In the genomic region with DNA sequence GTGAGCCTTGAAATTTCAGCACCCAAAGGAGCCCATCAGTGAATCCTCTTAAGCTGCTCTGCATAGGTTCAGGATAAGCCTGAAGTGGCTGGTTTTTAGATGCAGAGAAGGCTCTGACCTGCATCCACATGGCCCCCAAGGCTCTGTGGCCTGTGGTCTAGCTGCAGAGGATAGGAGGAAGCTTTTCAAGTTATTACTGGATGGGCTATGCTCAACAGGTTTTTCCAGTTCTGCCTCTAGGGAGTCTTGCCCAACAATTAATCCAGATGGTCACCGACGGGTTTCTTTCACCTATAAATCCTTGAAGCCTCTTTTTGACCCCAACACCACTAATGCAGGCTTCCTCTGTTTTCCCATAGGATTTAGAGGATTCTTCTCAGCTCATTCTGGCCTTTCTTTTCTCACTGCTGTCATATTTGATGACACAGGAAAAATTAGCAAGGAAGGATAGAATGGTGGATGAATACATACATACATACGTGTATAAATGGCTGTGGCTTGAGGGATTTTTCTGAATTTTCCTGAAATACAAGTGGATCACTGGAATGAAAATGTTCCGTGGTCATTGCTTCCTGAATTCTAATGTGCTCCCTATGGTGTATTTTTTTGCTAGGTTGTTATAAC, we compare ENCODE assay signal across 13 cellular contexts. TPM values are rescaled to one million over a fixed set of nuclear protein-coding genes. Genes with fewer than 3 reads are reported as not detected.
DNase-seq lines count a peak whose midpoint lies in the region; ATAC-seq and TF ChIP-seq lines count a peak whose summit lies in the region.
"Had no signal": no experiment of that assay in that cellular context is flagged by ENCODE, and none has a peak within 500 bp of the region (broad histone marks: within the 10 kb centered on the region; RNA-seq: fewer than 3 reads in every experiment).

No MANE protein-coding gene starts in this region.

- intact Hi-C loops in left lung (cut with DNase I), result no loop called here

- DNase-seq in DMS53 (lab: John Stamatoyannopoulos, UW) (peak; percentile 98), NB4 (ENCODE audit: low read depth) (peak; percentile 65), RWPE2 (ENCODE audit: low spot score) (no peak), left lung (no peak), NCI-H446 treated with DMSO at 0.1 percent for 48 hours (lab: John Stamatoyannopoulos, UW) (no peak), amygdala (lab: John Stamatoyannopoulos, UW) (no peak), NCI-H524 (lab: John Stamatoyannopoulos, UW) (no peak)
- no peak for DNase-seq in activated CD8-positive, alpha-beta memory T cell treated with anti-CD3 and anti-CD28 coated beads, Interleukin-2, amount 50 U/mL, for 4 hours
- DNase-seq: activated naive CD4-positive, alpha-beta T cell treated with anti-CD3 and anti-CD28 coated beads, Interleukin-2, amount 50 U/mL, for 16 hours; CD4-positive, alpha-beta T cell; central memory CD4-positive, alpha-beta T cell; erythroblast; stimulated activated CD4-positive, alpha-beta T cell treated with anti-CD3 and anti-CD28 coated beads, Interleukin-4, amount 100 ng/mL, for 24 hours had no signal

- H3K4me1 ChIP-seq in RWPE2 (ENCODE audit: insufficient read depth, poor library complexity, severe bottlenecking) (peaks cover 24% of the 10 kb centered on the region), left lung (peaks cover 3 to 5% of the 10 kb centered on the region in 2 donors)

- peaks cover 3% of the 10 kb centered on the region for H3K9me3 ChIP-seq in RWPE2 (ENCODE audit: severe bottlenecking)
- no peaks in the 10 kb centered on the region for H3K9me3 ChIP-seq in left lung

- TF ChIP-seq CTCF in NB4 (IDR thresholded peaks at IDR 0.05; ENCODE audit: low read depth, low read length) (no peak), RWPE2 (IDR thresholded peaks at IDR 0.05; ENCODE audit: poor library complexity, severe bottlenecking) (no peak), left lung (IDR thresholded peaks at IDR 0.05) (no peak)

- peak; percentile 71 for ATAC-seq in RWPE2 (ENCODE audit: low read depth)
- peak; percentile 61 for ATAC-seq in left lung

- no peak for TF ChIP-seq POLR2A in NB4 (IDR thresholded peaks at IDR 0.05; ENCODE audit: extremely low read depth, insufficient read length)

- H3K36me3 ChIP-seq in RWPE2 (ENCODE audit: low read depth), result no peaks in the 10 kb centered on the region
- no peaks in the 10 kb centered on the region for H3K36me3 ChIP-seq in left lung

- H3K4me3 ChIP-seq in NB4 (ENCODE audit: low read depth, low read length) (no peak overlapping the region), RWPE2 (ENCODE audit: severe bottlenecking) (no peak overlapping the region), left lung (no peak overlapping the region)

- H3K27ac ChIP-seq in RWPE2 (ENCODE audit: poor library complexity, severe bottlenecking), result no peak overlapping the region
- H3K27ac ChIP-seq in left lung, result no peak overlapping the region

- no peaks in the 10 kb centered on the region for H3K27me3 ChIP-seq in RWPE2 (ENCODE audit: insufficient read depth, poor library complexity, severe bottlenecking)
- H3K27me3 ChIP-seq in left lung, result no peaks in the 10 kb centered on the region

RNA-seq across cellular contexts. Expression of gene BCL2L11, which starts 52.2 kb away (rescaled TPM):
- total RNA-seq in left lung, result 10 to 100 TPM; 16.7 to 17.4 TPM

Comparison
In these comparisons a context has a peak if more than half of its experiments do, and no peak if none do; other contexts are left out.
1. DNase-seq: peak in DMS53 (single experiment) and NB4 (single experiment); none in RWPE2 (single experiment), left lung (0 of 2), NCI-H446 treated with DMSO at 0.1 percent for 48 hours (single experiment), amygdala (0 of 56), NCI-H524 (0 of 2) and activated CD8-positive, alpha-beta memory T cell treated with anti-CD3 and anti-CD28 coated beads, Interleukin-2, amount 50 U/mL, for 4 hours (single experiment).